Comparison of ENCODE assay signal across 26 cellular contexts in genomic region chr16:49061315-49061714, GRCh38.
DNase-seq lines count a peak whose midpoint lies in the region; ATAC-seq and TF ChIP-seq lines count a peak whose summit lies in the region.
"Had no signal": no experiment of that assay in that cellular context is flagged by ENCODE, and none has a peak within 500 bp of the region (broad histone marks: within the 10 kb centered on the region; RNA-seq: fewer than 3 reads in every experiment).

No MANE protein-coding gene starts in this region.

- H3K27me3 ChIP-seq in ovary, result no peaks in the 10 kb centered on the region
- H3K27me3 ChIP-seq: BE2C, SJSA1 had no signal

- intact Hi-C loops in cardiac septum (cut with DNase I) (no loop called here), ovary (cut with DNase I) (no loop called here)

- peak; percentile 3 to 18 for DNase-seq in NCI-H446 (lab: John Stamatoyannopoulos, UW)
- no peak for DNase-seq in NCI-H446 treated with DMSO at 0.1 percent for 48 hours (lab: John Stamatoyannopoulos, UW)
- peak; percentile 79 for DNase-seq in cardiac septum (ENCODE audit: low spot score)
- DNase-seq in kidney tubule cell (ENCODE audit: low spot score), result peak; percentile 1
- no peak for DNase-seq in ovary
- DNase-seq: BE2C; Calu3; CD8-positive, alpha-beta memory T cell; DMS79 treated with DMSO at 0.1 percent for 48 hours; GOT3; HCEC 1CT; Kasumi-1; NCI-H1092 treated with DMSO at 0.1 percent for 48 hours; NCI-H187; NCI-H2081 treated with DMSO at 0.1 percent for 48 hours; NCI-H2171 treated with DMSO at 0.1 percent for 48 hours; NCI-H345; NCI-H526; NCI-H82; NK-92 treated with Interleukin-12 subunit alpha and Interleukin-12 subunit beta, amount 100 ng/mL, for 24 hours; PC-3 had no signal

- no peaks in the 10 kb centered on the region for H3K4me1 ChIP-seq in ovary (ENCODE audit: insufficient read depth)
- H3K4me1 ChIP-seq: BE2C, SJSA1 had no signal

- 61 to 74% (median 69%) methylated on average over 3 of the region's 3 CpGs for WGBS in ovary, 3 donors

- ATAC-seq in GM21576 (IDR thresholded peaks at IDR 0.05; ENCODE audit: unreplicated experiment) (no peak), GM18909 (IDR thresholded peaks at IDR 0.05; ENCODE audit: poor library complexity, unreplicated experiment) (no peak)
- ATAC-seq: K562, PC-3 had no signal

- no peak for TF ChIP-seq POLR2A in ovary (IDR thresholded peaks at IDR 0.05)

- H3K27ac ChIP-seq in ovary, result no peak overlapping the region
- H3K27ac ChIP-seq: 22Rv1, SJSA1 had no signal

- H3K36me3 ChIP-seq in ovary, result no peaks in the 10 kb centered on the region
- H3K36me3 ChIP-seq: BE2C, SJSA1 had no signal

- no peak for TF ChIP-seq EP300 in ovary (IDR thresholded peaks at IDR 0.05)

- H3K9me3 ChIP-seq in ovary, result no peaks in the 10 kb centered on the region
- H3K9me3 ChIP-seq: BE2C, SJSA1 had no signal

- no peak overlapping the region for H3K4me3 ChIP-seq in ovary
- H3K4me3 ChIP-seq: K562, SJSA1 had no signal

- no peak for TF ChIP-seq CTCF in ovary (IDR thresholded peaks at IDR 0.05)

Comparison
In these comparisons a context has a peak if more than half of its experiments do, and no peak if none do; other contexts are left out.
1. DNase-seq: peak in NCI-H446 (2 of 2), cardiac septum (single experiment) and kidney tubule cell (single experiment); none in NCI-H446 treated with DMSO at 0.1 percent for 48 hours (single experiment) and ovary (0 of 5).